12 cellular contexts compared by ENCODE assay signal in genomic region chr16:79082955-79083354, GRCh38.
"Had no signal": no experiment of that assay in that cellular context is flagged by ENCODE, and none has a peak within 500 bp of the region (broad histone marks: within the 10 kb centered on the region; RNA-seq: fewer than 3 reads in every experiment).

No MANE protein-coding gene starts in this region.

- ATAC-seq: sciatic nerve, SK-N-SH treated with all-trans-retinoic acid at 6 μM for 48 hours had no signal

- H3K9me3 Mint-ChIP-seq: neural crest cell had no signal

- DNase-seq: activated CD4-positive, alpha-beta T cell treated with anti-CD3 and anti-CD28 coated beads for 1 hour; activated gamma-delta T cell treated with Interleukin-2 at 50 U/mL for 16 hours; colonic mucosa; islet precursor cell; midbrain; ovary; substantia nigra; T-helper 1 cell; uterus had no signal

- H3K4me3 Mint-ChIP-seq: neural crest cell had no signal
